In the genomic region with DNA sequence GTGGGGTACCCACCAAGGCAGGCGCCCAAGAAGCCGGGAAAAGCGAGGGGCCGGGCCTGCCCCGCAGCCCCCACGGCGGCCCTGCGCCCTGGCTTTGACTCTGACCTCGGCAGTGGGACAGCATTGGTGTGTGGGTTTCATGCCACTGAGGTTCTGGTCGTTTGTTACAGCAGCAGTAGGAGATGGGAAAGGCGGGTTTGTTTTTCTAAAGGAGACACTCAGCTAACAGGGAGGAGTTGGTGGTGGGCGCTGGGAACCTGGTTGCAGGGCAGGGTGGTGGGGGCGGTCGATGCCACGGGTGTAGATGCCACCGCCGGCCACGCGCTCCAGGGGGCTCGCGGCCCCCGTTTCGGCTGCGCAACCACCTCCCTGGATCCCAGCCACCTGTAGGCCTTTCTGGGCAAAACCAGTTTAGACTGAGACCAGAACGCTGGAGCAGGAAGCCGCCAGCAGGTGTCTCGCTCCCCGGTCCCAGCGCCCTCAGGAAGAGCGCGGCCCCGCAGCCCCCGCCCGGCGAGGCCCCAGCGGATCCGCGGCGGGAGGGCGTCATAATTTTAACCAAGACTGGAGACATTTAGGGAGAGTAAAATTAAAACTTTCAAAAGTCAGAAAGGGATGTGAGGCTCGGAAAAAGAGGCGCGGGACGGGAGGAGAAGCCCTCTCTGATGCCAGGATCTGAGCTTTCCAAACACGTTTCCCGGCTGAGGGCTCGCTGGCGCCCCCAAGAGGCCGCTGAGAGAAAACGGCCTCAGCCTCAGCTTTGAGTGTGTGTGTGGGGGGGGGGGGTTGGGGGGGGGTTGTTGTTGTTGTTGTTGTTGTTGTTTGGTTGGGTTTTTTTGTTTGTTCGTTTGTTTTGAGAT, we compare ENCODE assay signal across 1 cellular context.
TF ChIP-seq lines count a peak whose summit lies in the region.

No MANE protein-coding gene starts in this region.

TF ChIP-seq in HEK293, 187 proteins besides CTCF, POLR2A, EP300 and RAD21 (continued from another document and continues in another):
- TF ChIP-seq PRDM10 (tag by site-specific recombination; IDR thresholded peaks at IDR 0.05) (peak; percentile 66), KLF8 (tag by site-specific recombination; IDR thresholded peaks at IDR 0.05) (no peak), ZNF274 (IDR thresholded peaks at IDR 0.05; ENCODE audit: low read length) (no peak), ZNF274 (tag by site-specific recombination; IDR thresholded peaks at IDR 0.05; ENCODE audit: borderline replicate concordance) (no peak), ZBTB17 (tag by site-specific recombination; IDR thresholded peaks at IDR 0.05) (0 out of 2 replicates have a peak, but pooled peaks have one; percentile 26), ZNF514 (tag by site-specific recombination; IDR thresholded peaks at IDR 0.05) (no peak), PRDM1 (tag by site-specific recombination; IDR thresholded peaks at IDR 0.05) (peak; percentile 47; the same call in 1 of the 2 replicates), TRIM28 (IDR thresholded peaks at IDR 0.05; ENCODE audit: borderline replicate concordance, low read length) (no peak), ZFP69B (tag by site-specific recombination; IDR thresholded peaks at IDR 0.05) (no peak), ZNF23 (tag by site-specific recombination; IDR thresholded peaks at IDR 0.05; ENCODE audit: borderline replicate concordance) (no peak), PBX3 (CRISPR knock-in tag; IDR thresholded peaks at IDR 0.05) (no peak), REPIN1 (tag by site-specific recombination; IDR thresholded peaks at IDR 0.05; ENCODE audit: low read depth) (no peak), ZBTB1 (tag by site-specific recombination; IDR thresholded peaks at IDR 0.05) (no peak), IKZF3 (tag by site-specific recombination; IDR thresholded peaks at IDR 0.05) (peak; percentile 83), GFI1B (tag by site-specific recombination; IDR thresholded peaks at IDR 0.05) (no peak), ZNF350 (tag by site-specific recombination; IDR thresholded peaks at IDR 0.05) (no peak), ZNF747 (tag by site-specific recombination; IDR thresholded peaks at IDR 0.05) (no peak), ZNF664 (tag by site-specific recombination; IDR thresholded peaks at IDR 0.05) (no peak), ZNF558 (tag by site-specific recombination; IDR thresholded peaks at IDR 0.05) (no peak), ZNF239 (tag by site-specific recombination; IDR thresholded peaks at IDR 0.05) (no peak), ZNF623 (tag by site-specific recombination; IDR thresholded peaks at IDR 0.05) (no peak), KLF9 (tag by site-specific recombination; IDR thresholded peaks at IDR 0.05; ENCODE audit: low read depth) (no peak), ZNF621 (tag by site-specific recombination; IDR thresholded peaks at IDR 0.05) (no peak), ZNF629 (tag by site-specific recombination; IDR thresholded peaks at IDR 0.05) (0 out of 2 replicates have a peak, but pooled peaks have one; percentile 30), ZNF26 (tag by site-specific recombination; IDR thresholded peaks at IDR 0.05) (no peak), HOXC10 (CRISPR knock-in tag; IDR thresholded peaks at IDR 0.05) (no peak), ZNF585B (tag by site-specific recombination; IDR thresholded peaks at IDR 0.05) (no peak), ZNF626 (tag by site-specific recombination; IDR thresholded peaks at IDR 0.05) (no peak), ZNF175 (tag by site-specific recombination; IDR thresholded peaks at IDR 0.05) (no peak), ZNF37A (tag by site-specific recombination; IDR thresholded peaks at IDR 0.05) (no peak), ZNF391 (tag by site-specific recombination; IDR thresholded peaks at IDR 0.05; ENCODE audit: borderline replicate concordance, low read depth) (no peak), FEZF1 (tag by site-specific recombination; IDR thresholded peaks at IDR 0.05) (no peak), OVOL3 (tag by site-specific recombination; IDR thresholded peaks at IDR 0.05) (no peak)
- TF ChIP-seq, protein P1, sequence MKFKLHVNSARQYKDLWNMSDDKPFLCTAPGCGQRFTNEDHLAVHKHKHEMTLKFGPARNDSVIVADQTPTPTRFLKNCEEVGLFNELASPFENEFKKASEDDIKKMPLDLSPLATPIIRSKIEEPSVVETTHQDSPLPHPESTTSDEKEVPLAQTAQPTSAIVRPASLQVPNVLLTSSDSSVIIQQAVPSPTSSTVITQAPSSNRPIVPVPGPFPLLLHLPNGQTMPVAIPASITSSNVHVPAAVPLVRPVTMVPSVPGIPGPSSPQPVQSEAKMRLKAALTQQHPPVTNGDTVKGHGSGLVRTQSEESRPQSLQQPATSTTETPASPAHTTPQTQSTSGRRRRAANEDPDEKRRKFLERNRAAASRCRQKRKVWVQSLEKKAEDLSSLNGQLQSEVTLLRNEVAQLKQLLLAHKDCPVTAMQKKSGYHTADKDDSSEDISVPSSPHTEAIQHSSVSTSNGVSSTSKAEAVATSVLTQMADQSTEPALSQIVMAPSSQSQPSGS (tag by site-specific recombination; IDR thresholded peaks at IDR 0.05; ENCODE audit: low read depth), result no peak
- TF ChIP-seq, protein P2, sequence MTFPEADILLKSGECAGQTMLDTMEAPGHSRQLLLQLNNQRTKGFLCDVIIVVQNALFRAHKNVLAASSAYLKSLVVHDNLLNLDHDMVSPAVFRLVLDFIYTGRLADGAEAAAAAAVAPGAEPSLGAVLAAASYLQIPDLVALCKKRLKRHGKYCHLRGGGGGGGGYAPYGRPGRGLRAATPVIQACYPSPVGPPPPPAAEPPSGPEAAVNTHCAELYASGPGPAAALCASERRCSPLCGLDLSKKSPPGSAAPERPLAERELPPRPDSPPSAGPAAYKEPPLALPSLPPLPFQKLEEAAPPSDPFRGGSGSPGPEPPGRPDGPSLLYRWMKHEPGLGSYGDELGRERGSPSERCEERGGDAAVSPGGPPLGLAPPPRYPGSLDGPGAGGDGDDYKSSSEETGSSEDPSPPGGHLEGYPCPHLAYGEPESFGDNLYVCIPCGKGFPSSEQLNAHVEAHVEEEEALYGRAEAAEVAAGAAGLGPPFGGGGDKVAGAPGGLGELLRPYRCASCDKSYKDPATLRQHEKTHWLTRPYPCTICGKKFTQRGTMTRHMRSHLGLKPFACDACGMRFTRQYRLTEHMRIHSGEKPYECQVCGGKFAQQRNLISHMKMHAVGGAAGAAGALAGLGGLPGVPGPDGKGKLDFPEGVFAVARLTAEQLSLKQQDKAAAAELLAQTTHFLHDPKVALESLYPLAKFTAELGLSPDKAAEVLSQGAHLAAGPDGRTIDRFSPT (tag by site-specific recombination; IDR thresholded peaks at IDR 0.05), result no peak
- TF ChIP-seq, protein P3, sequence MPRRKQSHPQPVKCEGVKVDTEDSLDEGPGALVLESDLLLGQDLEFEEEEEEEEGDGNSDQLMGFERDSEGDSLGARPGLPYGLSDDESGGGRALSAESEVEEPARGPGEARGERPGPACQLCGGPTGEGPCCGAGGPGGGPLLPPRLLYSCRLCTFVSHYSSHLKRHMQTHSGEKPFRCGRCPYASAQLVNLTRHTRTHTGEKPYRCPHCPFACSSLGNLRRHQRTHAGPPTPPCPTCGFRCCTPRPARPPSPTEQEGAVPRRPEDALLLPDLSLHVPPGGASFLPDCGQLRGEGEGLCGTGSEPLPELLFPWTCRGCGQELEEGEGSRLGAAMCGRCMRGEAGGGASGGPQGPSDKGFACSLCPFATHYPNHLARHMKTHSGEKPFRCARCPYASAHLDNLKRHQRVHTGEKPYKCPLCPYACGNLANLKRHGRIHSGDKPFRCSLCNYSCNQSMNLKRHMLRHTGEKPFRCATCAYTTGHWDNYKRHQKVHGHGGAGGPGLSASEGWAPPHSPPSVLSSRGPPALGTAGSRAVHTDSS (tag by site-specific recombination; IDR thresholded peaks at IDR 0.05), result no peak
- TF ChIP-seq, protein P4, sequence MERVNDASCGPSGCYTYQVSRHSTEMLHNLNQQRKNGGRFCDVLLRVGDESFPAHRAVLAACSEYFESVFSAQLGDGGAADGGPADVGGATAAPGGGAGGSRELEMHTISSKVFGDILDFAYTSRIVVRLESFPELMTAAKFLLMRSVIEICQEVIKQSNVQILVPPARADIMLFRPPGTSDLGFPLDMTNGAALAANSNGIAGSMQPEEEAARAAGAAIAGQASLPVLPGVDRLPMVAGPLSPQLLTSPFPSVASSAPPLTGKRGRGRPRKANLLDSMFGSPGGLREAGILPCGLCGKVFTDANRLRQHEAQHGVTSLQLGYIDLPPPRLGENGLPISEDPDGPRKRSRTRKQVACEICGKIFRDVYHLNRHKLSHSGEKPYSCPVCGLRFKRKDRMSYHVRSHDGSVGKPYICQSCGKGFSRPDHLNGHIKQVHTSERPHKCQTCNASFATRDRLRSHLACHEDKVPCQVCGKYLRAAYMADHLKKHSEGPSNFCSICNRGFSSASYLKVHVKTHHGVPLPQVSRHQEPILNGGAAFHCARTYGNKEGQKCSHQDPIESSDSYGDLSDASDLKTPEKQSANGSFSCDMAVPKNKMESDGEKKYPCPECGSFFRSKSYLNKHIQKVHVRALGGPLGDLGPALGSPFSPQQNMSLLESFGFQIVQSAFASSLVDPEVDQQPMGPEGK (tag by site-specific recombination; IDR thresholded peaks at IDR 0.05), result peak; percentile 85
- TF ChIP-seq, protein P5, sequence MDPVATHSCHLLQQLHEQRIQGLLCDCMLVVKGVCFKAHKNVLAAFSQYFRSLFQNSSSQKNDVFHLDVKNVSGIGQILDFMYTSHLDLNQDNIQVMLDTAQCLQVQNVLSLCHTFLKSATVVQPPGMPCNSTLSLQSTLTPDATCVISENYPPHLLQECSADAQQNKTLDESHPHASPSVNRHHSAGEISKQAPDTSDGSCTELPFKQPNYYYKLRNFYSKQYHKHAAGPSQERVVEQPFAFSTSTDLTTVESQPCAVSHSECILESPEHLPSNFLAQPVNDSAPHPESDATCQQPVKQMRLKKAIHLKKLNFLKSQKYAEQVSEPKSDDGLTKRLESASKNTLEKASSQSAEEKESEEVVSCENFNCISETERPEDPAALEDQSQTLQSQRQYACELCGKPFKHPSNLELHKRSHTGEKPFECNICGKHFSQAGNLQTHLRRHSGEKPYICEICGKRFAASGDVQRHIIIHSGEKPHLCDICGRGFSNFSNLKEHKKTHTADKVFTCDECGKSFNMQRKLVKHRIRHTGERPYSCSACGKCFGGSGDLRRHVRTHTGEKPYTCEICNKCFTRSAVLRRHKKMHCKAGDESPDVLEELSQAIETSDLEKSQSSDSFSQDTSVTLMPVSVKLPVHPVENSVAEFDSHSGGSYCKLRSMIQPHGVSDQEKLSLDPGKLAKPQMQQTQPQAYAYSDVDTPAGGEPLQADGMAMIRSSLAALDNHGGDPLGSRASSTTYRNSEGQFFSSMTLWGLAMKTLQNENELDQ (tag by site-specific recombination; IDR thresholded peaks at IDR 0.05; ENCODE audit: low read depth), result no peak
- TF ChIP-seq, protein P6, sequence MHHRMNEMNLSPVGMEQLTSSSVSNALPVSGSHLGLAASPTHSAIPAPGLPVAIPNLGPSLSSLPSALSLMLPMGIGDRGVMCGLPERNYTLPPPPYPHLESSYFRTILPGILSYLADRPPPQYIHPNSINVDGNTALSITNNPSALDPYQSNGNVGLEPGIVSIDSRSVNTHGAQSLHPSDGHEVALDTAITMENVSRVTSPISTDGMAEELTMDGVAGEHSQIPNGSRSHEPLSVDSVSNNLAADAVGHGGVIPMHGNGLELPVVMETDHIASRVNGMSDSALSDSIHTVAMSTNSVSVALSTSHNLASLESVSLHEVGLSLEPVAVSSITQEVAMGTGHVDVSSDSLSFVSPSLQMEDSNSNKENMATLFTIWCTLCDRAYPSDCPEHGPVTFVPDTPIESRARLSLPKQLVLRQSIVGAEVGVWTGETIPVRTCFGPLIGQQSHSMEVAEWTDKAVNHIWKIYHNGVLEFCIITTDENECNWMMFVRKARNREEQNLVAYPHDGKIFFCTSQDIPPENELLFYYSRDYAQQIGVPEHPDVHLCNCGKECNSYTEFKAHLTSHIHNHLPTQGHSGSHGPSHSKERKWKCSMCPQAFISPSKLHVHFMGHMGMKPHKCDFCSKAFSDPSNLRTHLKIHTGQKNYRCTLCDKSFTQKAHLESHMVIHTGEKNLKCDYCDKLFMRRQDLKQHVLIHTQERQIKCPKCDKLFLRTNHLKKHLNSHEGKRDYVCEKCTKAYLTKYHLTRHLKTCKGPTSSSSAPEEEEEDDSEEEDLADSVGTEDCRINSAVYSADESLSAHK (tag by site-specific recombination; IDR thresholded peaks at IDR 0.05), result no peak
